ENCODE assay signal across 8 cellular contexts in the genomic region with DNA sequence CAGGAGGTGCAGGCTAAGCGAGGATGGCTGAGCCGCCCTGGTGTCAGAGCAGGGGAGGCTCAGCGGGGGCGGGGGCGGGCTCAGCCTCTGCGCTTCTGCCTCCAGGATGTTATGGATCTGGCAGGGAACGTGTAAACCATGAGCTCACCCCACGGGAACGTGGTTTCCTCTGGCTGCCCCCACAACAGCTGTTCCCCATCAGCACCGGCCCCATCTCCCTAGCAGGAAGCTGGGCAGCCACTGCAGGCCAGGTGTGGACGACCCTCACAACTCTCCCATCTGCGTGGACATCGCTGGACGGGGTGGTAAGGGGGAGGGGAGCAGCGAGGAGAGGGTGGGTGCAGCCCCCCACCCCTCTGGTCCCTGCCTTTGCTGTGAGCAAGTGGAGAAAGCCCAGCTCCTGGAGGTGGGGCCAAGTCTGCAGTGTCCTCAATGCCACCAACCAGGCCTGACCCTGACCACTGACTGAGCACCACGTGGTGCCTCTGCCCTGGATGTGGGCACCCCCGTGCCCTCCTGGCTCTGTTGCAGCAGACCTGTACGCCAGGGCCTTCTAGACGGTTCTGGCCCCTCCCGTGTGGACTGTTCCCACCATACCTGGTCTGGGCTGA. TPM values are rescaled to one million over a fixed set of nuclear protein-coding genes. Genes with fewer than 3 reads are reported as not detected.
A peak's percentile ranks its signal among the peaks of the same experiment; 100 is the strongest.
DNase-seq lines count a peak whose midpoint lies in the region; ATAC-seq and TF ChIP-seq lines count a peak whose summit lies in the region.

No MANE protein-coding gene starts in this region.

- no peak for TF ChIP-seq CTCF in osteoblast (IDR thresholded peaks at IDR 0.05; ENCODE audit: extremely low read depth, low read depth, low read length)

- no peak overlapping the region for H2AFZ ChIP-seq in osteoblast (ENCODE audit: low read length)

- no peaks in the 10 kb centered on the region for H3K79me2 ChIP-seq in osteoblast (ENCODE audit: insufficient read depth, low read length)

- H3K4me3 ChIP-seq in osteoblast (ENCODE audit: insufficient read depth, low read length) = no peak overlapping the region

- peak overlapping the region; percentile 11 for H3K4me2 ChIP-seq in osteoblast (ENCODE audit: insufficient read depth, low read length)

- DNase-seq in A172 (ENCODE audit: low spot score) (peak; percentile 57), osteoblast (ENCODE audit: insufficient read length, low spot score, missing footprints) (peak; percentile 99), CD1c-positive myeloid dendritic cell (ENCODE audit: extremely low spot score) (no peak), DMS153 treated with DMSO at 0.1 percent for 48 hours (lab: John Stamatoyannopoulos, UW; ENCODE audit: unreplicated experiment) (no peak)
- DNase-seq in effector memory CD8-positive, alpha-beta T cell = no peak

- no peaks in the 10 kb centered on the region for H3K27me3 Mint-ChIP-seq in effector memory CD8-positive, alpha-beta T cell

- no peaks in the 10 kb centered on the region for H3K36me3 ChIP-seq in osteoblast (ENCODE audit: insufficient read depth, low read length)

- ATAC-seq in GM19372 (IDR thresholded peaks at IDR 0.05; ENCODE audit: low read depth, unreplicated experiment) = peak; percentile 8
- ATAC-seq in effector memory CD8-positive, alpha-beta T cell (replicated peaks) = peak; percentile 4
- no peak for ATAC-seq in GM18502 (IDR thresholded peaks at IDR 0.05; ENCODE audit: poor library complexity, unreplicated experiment)

- no peaks in the 10 kb centered on the region for H3K9me3 Mint-ChIP-seq in effector memory CD8-positive, alpha-beta T cell

- no peaks in the 10 kb centered on the region for H3K27me3 ChIP-seq in osteoblast (ENCODE audit: insufficient read depth, low read length)

- peaks cover 60 to 68% of the 10 kb centered on the region in 2 donors for H3K4me1 Mint-ChIP-seq in effector memory CD8-positive, alpha-beta T cell (ENCODE audit: low read depth in 2 of 2)

- no peak overlapping the region for H3K27ac ChIP-seq in osteoblast (ENCODE audit: low read depth, low read length)

- H3K27ac Mint-ChIP-seq in effector memory CD8-positive, alpha-beta T cell = peak overlapping the region; percentile 99

- H3K4me1 ChIP-seq in osteoblast (ENCODE audit: insufficient read depth, low read length) = peaks cover 12% of the 10 kb centered on the region

- peak overlapping the region; percentile 91 to 93 for H3K4me3 Mint-ChIP-seq in effector memory CD8-positive, alpha-beta T cell

- no peaks in the 10 kb centered on the region for H4K20me1 ChIP-seq in osteoblast (ENCODE audit: insufficient read depth, low read length)

- no peaks in the 10 kb centered on the region for H3K9me3 ChIP-seq in osteoblast (ENCODE audit: low read depth, low read length)

- peaks cover 68% of the 10 kb centered on the region for H3K36me3 Mint-ChIP-seq in effector memory CD8-positive, alpha-beta T cell (ENCODE audit: insufficient read depth)

TF ChIP-seq in PFSK-1, 5 proteins besides CTCF, POLR2A, EP300 and RAD21:
- peak; percentile 73; the same call in 1 of the 2 replicates for TF ChIP-seq SIN3A (IDR thresholded peaks at IDR 0.05; ENCODE audit: borderline replicate concordance, insufficient read depth, low read length)
- TF ChIP-seq FOXP2 (optimal IDR thresholded peaks at IDR 0.05; ENCODE audit: borderline replicate concordance, extremely low read depth, extremely low read length, insufficient read depth) = no peak
- TF ChIP-seq TAF1 (IDR thresholded peaks at IDR 0.05; ENCODE audit: borderline replicate concordance, insufficient read depth, low read length) = no peak
- no peak for TF ChIP-seq POLR2AphosphoS5 (IDR thresholded peaks at IDR 0.05; ENCODE audit: low read depth, low read length)
- TF ChIP-seq, protein P1, sequence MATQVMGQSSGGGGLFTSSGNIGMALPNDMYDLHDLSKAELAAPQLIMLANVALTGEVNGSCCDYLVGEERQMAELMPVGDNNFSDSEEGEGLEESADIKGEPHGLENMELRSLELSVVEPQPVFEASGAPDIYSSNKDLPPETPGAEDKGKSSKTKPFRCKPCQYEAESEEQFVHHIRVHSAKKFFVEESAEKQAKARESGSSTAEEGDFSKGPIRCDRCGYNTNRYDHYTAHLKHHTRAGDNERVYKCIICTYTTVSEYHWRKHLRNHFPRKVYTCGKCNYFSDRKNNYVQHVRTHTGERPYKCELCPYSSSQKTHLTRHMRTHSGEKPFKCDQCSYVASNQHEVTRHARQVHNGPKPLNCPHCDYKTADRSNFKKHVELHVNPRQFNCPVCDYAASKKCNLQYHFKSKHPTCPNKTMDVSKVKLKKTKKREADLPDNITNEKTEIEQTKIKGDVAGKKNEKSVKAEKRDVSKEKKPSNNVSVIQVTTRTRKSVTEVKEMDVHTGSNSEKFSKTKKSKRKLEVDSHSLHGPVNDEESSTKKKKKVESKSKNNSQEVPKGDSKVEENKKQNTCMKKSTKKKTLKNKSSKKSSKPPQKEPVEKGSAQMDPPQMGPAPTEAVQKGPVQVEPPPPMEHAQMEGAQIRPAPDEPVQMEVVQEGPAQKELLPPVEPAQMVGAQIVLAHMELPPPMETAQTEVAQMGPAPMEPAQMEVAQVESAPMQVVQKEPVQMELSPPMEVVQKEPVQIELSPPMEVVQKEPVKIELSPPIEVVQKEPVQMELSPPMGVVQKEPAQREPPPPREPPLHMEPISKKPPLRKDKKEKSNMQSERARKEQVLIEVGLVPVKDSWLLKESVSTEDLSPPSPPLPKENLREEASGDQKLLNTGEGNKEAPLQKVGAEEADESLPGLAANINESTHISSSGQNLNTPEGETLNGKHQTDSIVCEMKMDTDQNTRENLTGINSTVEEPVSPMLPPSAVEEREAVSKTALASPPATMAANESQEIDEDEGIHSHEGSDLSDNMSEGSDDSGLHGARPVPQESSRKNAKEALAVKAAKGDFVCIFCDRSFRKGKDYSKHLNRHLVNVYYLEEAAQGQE (IDR thresholded peaks at IDR 0.05; ENCODE audit: insufficient read depth in 1 of 2, low read depth in 2 of 2, low read length in 2 of 2) = 0 out of 4 replicates have a peak, but pooled peaks have one; percentile 5 to 25

RNA-seq across cellular contexts. Expression of a gene that starts 28.1 kb away (rescaled TPM):
- total RNA-seq in A172 (2014; rRNA removed; shearing (Covaris generic)) = 7.6 and 16.2 TPM in 2 replicates
- polyA plus RNA-seq in PFSK-1 (2012; ENCODE audit: insufficient read length, low read depth) = 3,737 TPM
- total RNA-seq in osteoblast = 29.8 and 38.7 TPM in 2 replicates

RNA-seq across cellular contexts. Expression of a gene that starts 48.4 kb away (rescaled TPM):
- total RNA-seq in A172 (2014; rRNA removed; shearing (Covaris generic)) = 166 and 240 TPM in 2 replicates
- polyA plus RNA-seq in PFSK-1 (2012; ENCODE audit: insufficient read length, low read depth) = 282 TPM
- total RNA-seq in osteoblast = 246 and 262 TPM in 2 replicates

Comparison
In these comparisons a context has a peak if more than half of its experiments do, and no peak if none do; other contexts are left out.
1. DNase-seq: peak in A172 (single experiment) and osteoblast (single experiment); none in effector memory CD8-positive, alpha-beta T cell (0 of 3), CD1c-positive myeloid dendritic cell (single experiment) and DMS153 treated with DMSO at 0.1 percent for 48 hours (single experiment).